7 cellular contexts compared by ENCODE assay signal in genomic region chr1:43936470-43937151, GRCh38. TPM values are rescaled to one million over a fixed set of nuclear protein-coding genes. Genes with fewer than 3 reads are reported as not detected.
A peak's percentile ranks its signal among the peaks of the same experiment; 100 is the strongest.
DNase-seq lines count a peak whose midpoint lies in the region; ATAC-seq and TF ChIP-seq lines count a peak whose summit lies in the region.
"Had no signal": no experiment of that assay in that cellular context is flagged by ENCODE, and none has a peak within 500 bp of the region (broad histone marks: within the 10 kb centered on the region; RNA-seq: fewer than 3 reads in every experiment).

No MANE protein-coding gene starts in this region.

- no peak for TF ChIP-seq EP300 in esophagus muscularis mucosa (IDR thresholded peaks at IDR 0.05)

- WGBS in esophagus muscularis mucosa = 1% methylated on average over 29 of the region's 49 CpGs

- TF ChIP-seq CTCF in AG04449 (IDR thresholded peaks at IDR 0.05; ENCODE audit: insufficient read depth, low read length, missing control alignments) = no peak
- no peak for TF ChIP-seq CTCF in esophagus muscularis mucosa (IDR thresholded peaks at IDR 0.05)

- intact Hi-C loops in esophagus muscularis mucosa (cut with DNase I) = loop anchor here (10.0 kb wide), 1 partner anchor 402 kb away; the partner anchor contains the start of gene PTPRF

- no peaks in the 10 kb centered on the region for H3K9me3 ChIP-seq in esophagus muscularis mucosa
- H3K9me3 ChIP-seq: neutrophil had no signal

- H3K4me1 ChIP-seq in esophagus muscularis mucosa = peaks cover 20 to 44% (median 42%) of the 10 kb centered on the region in 4 donors

- no peak for TF ChIP-seq POLR2A in esophagus muscularis mucosa (IDR thresholded peaks at IDR 0.05; ENCODE audit: low read depth)

- H3K36me3 ChIP-seq in esophagus muscularis mucosa = no peaks in the 10 kb centered on the region
- H3K36me3 ChIP-seq: neutrophil had no signal

- POLR2A ChIA-PET in AG04449 (lab: Yijun Ruan, JAX) = no interaction called here

- H3K27ac ChIP-seq in esophagus muscularis mucosa (replicated peaks in 1 of 4) = peak overlapping the region; percentile 47 to 67 (median 54)
- H3K27ac ChIP-seq: neutrophil had no signal

- peak overlapping the region; percentile 3; the same call in 1 of the 2 replicates for H3K4me3 ChIP-seq in AG04449 (ENCODE audit: low read depth, low read length)
- peak overlapping the region; percentile 58 to 68 (median 59) for H3K4me3 ChIP-seq in esophagus muscularis mucosa
- peak overlapping the region; percentile 32 for H3K4me3 ChIP-seq in skeletal muscle cell (ENCODE audit: low read depth, low read length)

- no peak for ATAC-seq in GM21390 (IDR thresholded peaks at IDR 0.05; ENCODE audit: unreplicated experiment)

- CTCF ChIA-PET in AG04449 (lab: Yijun Ruan, JAX) = interaction anchor here (1.4 to 14.4 kb wide), 10 partner anchors 10 to 230 kb away, joined by 3 to 1004 read pairs (median 24); partner anchors contain the start of genes IPO13 and ST3GAL3

- peaks cover 0 to 18% (median 0%) of the 10 kb centered on the region in 4 donors for H3K27me3 ChIP-seq in esophagus muscularis mucosa

- DNase-seq in AG04449 (ENCODE audit: low read depth, low spot score) (no peak), NCI-H1105 treated with DMSO at 0.1 percent for 48 hours (lab: John Stamatoyannopoulos, UW) (peak; percentile 39), esophagus muscularis mucosa (ENCODE audit: extremely low spot score) (no peak), skeletal muscle cell (ENCODE audit: low read depth) (no peak), NK-92 (lab: John Stamatoyannopoulos, UW; ENCODE audit: unreplicated experiment) (no peak)

RNA-seq across cellular contexts. Expression of gene ARTN, which starts 3.0 kb away (rescaled TPM):
- total RNA-seq in esophagus muscularis mucosa = 1 to 10 TPM in 1 of 4 donors, under 1 TPM in 2, not detected in 1; 0.39 to 1.1 (median 0.42) TPM

RNA-seq across cellular contexts. Expression of gene IPO13, which starts 10.1 kb away (rescaled TPM):
- 10 to 100 TPM; 24.5 to 39.9 (median 29.1) TPM for total RNA-seq in esophagus muscularis mucosa

RNA-seq across cellular contexts. Expression of gene DPH2, which starts 33.2 kb away (rescaled TPM):
- total RNA-seq in esophagus muscularis mucosa = 10 to 100 TPM; 13.7 to 29.2 (median 19.2) TPM

RNA-seq across cellular contexts. Expression of gene ATP6V0B, which starts 38.1 kb away (rescaled TPM):
- total RNA-seq in esophagus muscularis mucosa = 100 to 1,000 TPM in 1 of 4 donors, 10 to 100 TPM in 3; 68.1 to 122 (median 98.2) TPM

RNA-seq across cellular contexts. Expression of gene B4GALT2, which starts 42.4 kb away (rescaled TPM):
- total RNA-seq in esophagus muscularis mucosa = 10 to 100 TPM; 45.3 to 94.5 (median 77.5) TPM

Comparison
In these comparisons a context has a peak if more than half of its experiments do, and no peak if none do; other contexts are left out.
1. H3K4me3 ChIP-seq: peak in every context shown above with its lines; median percentile 59 in esophagus muscularis mucosa; 32 in skeletal muscle cell; 3 in AG04449.